In genomic region chr20:10711903-10712373, GRCh38 we compare ENCODE assay signal across 1 cellular context.
TF ChIP-seq lines count a peak whose summit lies in the region.

No MANE protein-coding gene starts in this region.

TF ChIP-seq in HepG2, 621 proteins besides CTCF, POLR2A, EP300 and RAD21 (continued from another document and continues in another):
- TF ChIP-seq SRF (IDR thresholded peaks at IDR 0.05; ENCODE audit: low read depth, low read length) = no peak
- no peak for TF ChIP-seq FOXC1 (CRISPR knock-in tag; IDR thresholded peaks at IDR 0.05; ENCODE audit: borderline replicate concordance)
- TF ChIP-seq HES4 (CRISPR knock-in tag; IDR thresholded peaks at IDR 0.05; ENCODE audit: borderline replicate concordance) = no peak
- TF ChIP-seq NFKB2 (CRISPR knock-in tag; IDR thresholded peaks at IDR 0.05; ENCODE audit: borderline replicate concordance) = no peak
- TF ChIP-seq PHF20 (CRISPR knock-in tag; IDR thresholded peaks at IDR 0.05) = no peak
- TF ChIP-seq ZNF782 (CRISPR knock-in tag; IDR thresholded peaks at IDR 0.05; ENCODE audit: borderline replicate concordance) = no peak
- TF ChIP-seq ZNF234 (CRISPR knock-in tag; conservative IDR thresholded peaks at IDR 0.05) = no peak
- no peak for TF ChIP-seq MIER3 (CRISPR knock-in tag; IDR thresholded peaks at IDR 0.05; ENCODE audit: borderline replicate concordance)
- no peak for TF ChIP-seq ZBTB33 (CRISPR knock-in tag; IDR thresholded peaks at IDR 0.05)
- TF ChIP-seq NONO (IDR thresholded peaks at IDR 0.05) = no peak
- TF ChIP-seq NONO (CRISPR knock-in tag; conservative IDR thresholded peaks at IDR 0.05) = peak; percentile 55; the same call in 1 of the 2 replicates
- peak; percentile 42; the same call in 1 of the 2 replicates for TF ChIP-seq ZGPAT (CRISPR knock-in tag; IDR thresholded peaks at IDR 0.05)
- TF ChIP-seq CBX5 (CRISPR knock-in tag; IDR thresholded peaks at IDR 0.05; ENCODE audit: borderline replicate concordance) = no peak
- no peak for TF ChIP-seq SAFB2 (CRISPR knock-in tag; IDR thresholded peaks at IDR 0.05; ENCODE audit: borderline replicate concordance, low read depth)
- no peak for TF ChIP-seq NCOR1 (IDR thresholded peaks at IDR 0.05; ENCODE audit: borderline replicate concordance, low read length)
- no peak for TF ChIP-seq PHB2 (IDR thresholded peaks at IDR 0.05; ENCODE audit: partially characterized antibody)
- no peak for TF ChIP-seq FOXM1 (CRISPR knock-in tag; IDR thresholded peaks at IDR 0.05)
- TF ChIP-seq YEATS4 (CRISPR knock-in tag; IDR thresholded peaks at IDR 0.05; ENCODE audit: borderline replicate concordance) = peak; percentile 56; the same call in 1 of the 2 replicates
- TF ChIP-seq ZNF441 (CRISPR knock-in tag; IDR thresholded peaks at IDR 0.05; ENCODE audit: borderline replicate concordance) = no peak
- TF ChIP-seq SUZ12 (IDR thresholded peaks at IDR 0.05; ENCODE audit: low read depth, low read length) = no peak
- no peak for TF ChIP-seq ZFP36L2 (CRISPR knock-in tag; IDR thresholded peaks at IDR 0.05)
- TF ChIP-seq GATA4 (IDR thresholded peaks at IDR 0.05; ENCODE audit: borderline replicate concordance, low read depth) = no peak
- no peak for TF ChIP-seq ATF5 (CRISPR knock-in tag; IDR thresholded peaks at IDR 0.05; ENCODE audit: low read depth)
- no peak for TF ChIP-seq ZNF775 (CRISPR knock-in tag; IDR thresholded peaks at IDR 0.05; ENCODE audit: borderline replicate concordance)
- TF ChIP-seq HNRNPUL1 (IDR thresholded peaks at IDR 0.05; ENCODE audit: low read depth, low read length) = no peak
- no peak for TF ChIP-seq KAT2B (IDR thresholded peaks at IDR 0.05; ENCODE audit: borderline replicate concordance, low read depth, low read length)
- TF ChIP-seq ZBTB34 (CRISPR knock-in tag; IDR thresholded peaks at IDR 0.05) = no peak
- peak; percentile 40; the same call in 1 of the 2 replicates for TF ChIP-seq TFDP2 (CRISPR knock-in tag; IDR thresholded peaks at IDR 0.05)
- TF ChIP-seq IRF2 (CRISPR knock-in tag; IDR thresholded peaks at IDR 0.05) = peak; percentile 33; the same call in 1 of the 2 replicates
- TF ChIP-seq PBX2 (CRISPR knock-in tag; IDR thresholded peaks at IDR 0.05) = no peak
- TF ChIP-seq ZNF841 (CRISPR knock-in tag; IDR thresholded peaks at IDR 0.05; ENCODE audit: borderline replicate concordance) = no peak
- TF ChIP-seq CREB1 (IDR thresholded peaks at IDR 0.05) = no peak
- no peak for TF ChIP-seq CREB1 (CRISPR knock-in tag; IDR thresholded peaks at IDR 0.05)
- no peak for TF ChIP-seq ZNF484 (CRISPR knock-in tag; IDR thresholded peaks at IDR 0.05; ENCODE audit: borderline replicate concordance, low read depth)
- TF ChIP-seq ZNF574 (CRISPR knock-in tag; IDR thresholded peaks at IDR 0.05) = no peak
- no peak for TF ChIP-seq HMG20B (CRISPR knock-in tag; conservative IDR thresholded peaks at IDR 0.05)
- TF ChIP-seq XRCC5 (optimal IDR thresholded peaks at IDR 0.05; ENCODE audit: low read length) = no peak
- TF ChIP-seq REXO4 (CRISPR knock-in tag; IDR thresholded peaks at IDR 0.05; ENCODE audit: borderline replicate concordance) = no peak
- TF ChIP-seq MYPOP (CRISPR knock-in tag; IDR thresholded peaks at IDR 0.05) = no peak
- TF ChIP-seq FOXP4 (CRISPR knock-in tag; IDR thresholded peaks at IDR 0.05) = peak; percentile 67
- no peak for TF ChIP-seq RBFOX2 (IDR thresholded peaks at IDR 0.05; ENCODE audit: low read depth, low read length)
- TF ChIP-seq RNF2 (conservative IDR thresholded peaks at IDR 0.05; ENCODE audit: low read depth) = 0 out of 2 replicates have a peak, but pooled peaks have one; percentile 47
- no peak for TF ChIP-seq SNAI1 (CRISPR knock-in tag; IDR thresholded peaks at IDR 0.05; ENCODE audit: borderline replicate concordance)
- no peak for TF ChIP-seq ARNTL (CRISPR knock-in tag; IDR thresholded peaks at IDR 0.05)
- no peak for TF ChIP-seq CCAR2 (optimal IDR thresholded peaks at IDR 0.05; ENCODE audit: low read depth, low read length)
- no peak for TF ChIP-seq IKZF1 (IDR thresholded peaks at IDR 0.05)
- no peak for TF ChIP-seq ISX (CRISPR knock-in tag; conservative IDR thresholded peaks at IDR 0.05)
- TF ChIP-seq ZNF296 (CRISPR knock-in tag; conservative IDR thresholded peaks at IDR 0.05) = no peak
- TF ChIP-seq ADNP (CRISPR knock-in tag; IDR thresholded peaks at IDR 0.05) = no peak
- no peak for TF ChIP-seq E2F2 (CRISPR knock-in tag; IDR thresholded peaks at IDR 0.05; ENCODE audit: borderline replicate concordance)
- no peak for TF ChIP-seq ZNF577 (CRISPR knock-in tag; IDR thresholded peaks at IDR 0.05; ENCODE audit: borderline replicate concordance, low read depth)
- TF ChIP-seq FOXO1 (CRISPR knock-in tag; IDR thresholded peaks at IDR 0.05) = no peak
- 0 out of 2 replicates have a peak, but pooled peaks have one; percentile 49 for TF ChIP-seq ZC3H4 (CRISPR knock-in tag; IDR thresholded peaks at IDR 0.05; ENCODE audit: borderline replicate concordance)
- TF ChIP-seq HMG20A (CRISPR knock-in tag; IDR thresholded peaks at IDR 0.05; ENCODE audit: borderline replicate concordance) = peak; percentile 21; the same call in 1 of the 2 replicates
